18 cellular contexts compared by ENCODE assay signal in genomic region chr9:19387317-19387716, GRCh38. TPM values are rescaled to one million over a fixed set of nuclear protein-coding genes. Genes with fewer than 3 reads are reported as not detected.
DNase-seq lines count a peak whose midpoint lies in the region; ATAC-seq and TF ChIP-seq lines count a peak whose summit lies in the region.
"Had no signal": no experiment of that assay in that cellular context is flagged by ENCODE, and none has a peak within 500 bp of the region (broad histone marks: within the 10 kb centered on the region; RNA-seq: fewer than 3 reads in every experiment).

No MANE protein-coding gene starts in this region.

- H3K9me3 Mint-ChIP-seq in HFFc6 (no peaks in the 10 kb centered on the region), chondrocyte (ENCODE audit: low read depth) (peaks cover 5% of the 10 kb centered on the region)
- H3K9me3 Mint-ChIP-seq: CD4-positive, alpha-beta T cell had no signal

- H3K27me3 Mint-ChIP-seq in HFFc6 (ENCODE audit: insufficient read depth), result peaks cover 1% of the 10 kb centered on the region; the same call in 1 of the 2 replicates
- no peaks in the 10 kb centered on the region for H3K27me3 Mint-ChIP-seq in chondrocyte (ENCODE audit: low read depth)

- TF ChIP-seq CTCF in HFFc6 (IDR thresholded peaks at IDR 0.05) (no peak), A673 (conservative IDR thresholded peaks at IDR 0.05; ENCODE audit: low read depth, low read length) (no peak), chondrocyte (IDR thresholded peaks at IDR 0.05) (no peak)

- CTCF ChIA-PET in A673 (lab: Charles Lee), result no interaction called here

- H3K36me3 ChIP-seq in A673 (ENCODE audit: insufficient read depth, low read length, poor library complexity, severe bottlenecking), result no peaks in the 10 kb centered on the region
- H3K36me3 ChIP-seq: HAP-1 had no signal

- POLR2A ChIA-PET in A673 (lab: Charles Lee; ENCODE audit: low non-redundant PET), result no interaction called here

- no TSS peak for BruUV-seq in A673 (replicated peaks; lab: Mats Ljungman, UMichigan)

- no peak overlapping the region for H3K4me3 ChIP-seq in A673 (ENCODE audit: low read depth, low read length, poor library complexity, severe bottlenecking)
- H3K4me3 ChIP-seq: HAP-1 had no signal

- no peaks in the 10 kb centered on the region for H3K27me3 ChIP-seq in A673 (replicated peaks; ENCODE audit: insufficient read depth, low read depth, low read length, poor library complexity)

- H3K4me1 ChIP-seq in A673 (ENCODE audit: insufficient read depth, low read length, poor library complexity, severe bottlenecking), result no peaks in the 10 kb centered on the region
- H3K4me1 ChIP-seq: HAP-1 had no signal

- peak overlapping the region; percentile 5; the same call in 1 of the 2 replicates for H3K27ac Mint-ChIP-seq in HFFc6
- no peak overlapping the region for H3K27ac Mint-ChIP-seq in chondrocyte (ENCODE audit: unreplicated experiment)
- H3K27ac Mint-ChIP-seq: B cell; CD4-positive, alpha-beta T cell had no signal

- H3K27ac ChIP-seq in A673 (ENCODE audit: low read depth, low read length, poor library complexity, severe bottlenecking), result no peak overlapping the region
- H3K27ac ChIP-seq: HL-60 had no signal

- H3K4me1 Mint-ChIP-seq in HFFc6 (ENCODE audit: low read depth) (peaks cover 22% of the 10 kb centered on the region), chondrocyte (ENCODE audit: low read depth) (peaks cover 10% of the 10 kb centered on the region)
- H3K4me1 Mint-ChIP-seq: B cell had no signal

- H3K36me3 Mint-ChIP-seq in HFFc6 (ENCODE audit: low read depth) (peaks cover 4% of the 10 kb centered on the region; the same call in 1 of the 2 replicates), chondrocyte (ENCODE audit: low read depth) (no peaks in the 10 kb centered on the region)

- no peaks in the 10 kb centered on the region for H3K9me3 ChIP-seq in A673 (ENCODE audit: low read depth, low read length, poor library complexity, severe bottlenecking)
- H3K9me3 ChIP-seq: HAP-1 had no signal

- DNase-seq in HFFc6 (no peak), dermis blood vessel endothelial cell (peak; percentile 40), hepatic stellate cell (ENCODE audit: low spot score) (peak; percentile 37), hippocampal formation (lab: John Stamatoyannopoulos, UW) (no peak), LoVo (ENCODE audit: low spot score) (no peak), A673 (ENCODE audit: low spot score) (no peak), chondrocyte (ENCODE audit: low spot score) (no peak)
- DNase-seq: C1 segment of cervical spinal cord; Calu3; CD4-positive, alpha-beta T cell; DMS 273 treated with DMSO at 0.1 percent for 48 hours; DMS79; EL; GOT3 had no signal

- ATAC-seq in SK-N-SH treated with all-trans-retinoic acid at 6 μM for 48 hours, result peak; percentile 87

- intact Hi-C loops in A673 (cut with micrococcal nuclease; ENCODE audit: unreplicated experiment), result no loop called here

- H3K4me3 Mint-ChIP-seq in HFFc6, result no peak overlapping the region
- no peak overlapping the region for H3K4me3 Mint-ChIP-seq in chondrocyte (ENCODE audit: unreplicated experiment)
- H3K4me3 Mint-ChIP-seq: B cell; CD4-positive, alpha-beta T cell had no signal

TF ChIP-seq in SK-N-SH treated with all-trans-retinoic acid at 6 μM for 48 hours, 23 proteins besides CTCF, POLR2A, EP300 and RAD21:
- TF ChIP-seq TOX (CRISPR knock-in tag; IDR thresholded peaks at IDR 0.05; ENCODE audit: borderline replicate concordance) (no peak), ISL1 (CRISPR knock-in tag; IDR thresholded peaks at IDR 0.05) (peak; percentile 60), ZNF8 (CRISPR knock-in tag; IDR thresholded peaks at IDR 0.05) (no peak), RARB (CRISPR knock-in tag; IDR thresholded peaks at IDR 0.05) (no peak)

RNA-seq across cellular contexts. Expression of gene RPS6, which starts 7.3 kb away (rescaled TPM):
- total RNA-seq in HFFc6 (2021; fragmentation: NEBNext Ultra II Directional; extraction: Animal tissue kit (Norgen Biotek cat#: 25700)), result 1,000 to 10,000 TPM; 1,886 to 2,098 (median 1,953) TPM
- 1,458 and 1,664 TPM in 2 replicates for total RNA-seq in dermis blood vessel endothelial cell
- 928 and 933 TPM in 2 replicates for total RNA-seq in A673 (2021)
- total RNA-seq in chondrocyte, result 1,291 to 1,481 TPM (median 1,330 TPM) in 3 replicates

RNA-seq across cellular contexts. Expression of gene ACER2, which starts 21.5 kb away (rescaled TPM):
- total RNA-seq in HFFc6 (2021; fragmentation: NEBNext Ultra II Directional; extraction: Animal tissue kit (Norgen Biotek cat#: 25700)), result 1 to 10 TPM; 1.2 to 1.9 (median 1.6) TPM
- total RNA-seq in dermis blood vessel endothelial cell (10.7 and 15.7 TPM in 2 replicates), A673 (2021) (0.70 and 0.84 TPM in 2 replicates), chondrocyte (0.48 to 0.79 TPM (median 0.65 TPM) in 3 replicates)

Comparison
In these comparisons a context has a peak if more than half of its experiments do, and no peak if none do; other contexts are left out.
1. DNase-seq: peak in dermis blood vessel endothelial cell (single experiment) and hepatic stellate cell (single experiment); none in HFFc6 (single experiment), hippocampal formation (0 of 2), LoVo (single experiment), A673 (single experiment) and chondrocyte (single experiment).